ENCODE assay signal across 10 cellular contexts in the genomic region with DNA sequence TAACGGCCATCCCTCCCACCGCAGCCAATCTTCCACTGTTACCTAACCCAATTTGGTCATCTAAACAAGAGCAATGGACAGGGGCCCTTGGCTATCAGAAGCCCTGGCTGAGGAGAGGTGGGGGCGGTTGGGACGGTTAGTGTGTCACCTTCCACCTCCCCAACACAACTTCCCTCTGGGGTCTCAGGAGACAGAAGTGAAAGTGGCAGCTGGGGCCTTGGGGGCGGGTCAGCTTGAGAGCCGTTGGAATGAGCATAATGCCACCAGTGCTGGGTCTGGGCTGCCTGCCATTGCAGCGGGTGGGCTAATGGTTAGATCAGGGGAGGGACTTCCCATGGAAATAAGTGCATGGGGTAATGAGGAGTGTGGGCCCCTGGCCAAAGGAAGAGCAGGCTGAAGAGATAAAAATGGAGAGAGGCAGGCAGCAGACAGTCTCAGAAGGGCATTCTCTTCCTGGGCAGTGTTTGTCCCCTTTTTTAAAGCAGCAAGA. TPM values are rescaled to one million over a fixed set of nuclear protein-coding genes. Genes with fewer than 3 reads are reported as not detected.
DNase-seq lines count a peak whose midpoint lies in the region; ATAC-seq and TF ChIP-seq lines count a peak whose summit lies in the region.
"Had no signal": no experiment of that assay in that cellular context is flagged by ENCODE, and none has a peak within 500 bp of the region (broad histone marks: within the 10 kb centered on the region; RNA-seq: fewer than 3 reads in every experiment).

No MANE protein-coding gene starts in this region.

- intact Hi-C loops in adrenal gland (cut with DNase I): no loop called here

- no peaks in the 10 kb centered on the region for H3K27me3 ChIP-seq in adrenal gland
- no peaks in the 10 kb centered on the region for H3K27me3 ChIP-seq in muscle layer of duodenum (ENCODE audit: low read depth, low read length)
- no peaks in the 10 kb centered on the region for H3K27me3 ChIP-seq in SJCRH30

- H3K36me3 ChIP-seq in adrenal gland (replicated peaks in 1 of 2): no peaks in the 10 kb centered on the region
- peaks cover 0 to 9% of the 10 kb centered on the region in 2 donors for H3K36me3 ChIP-seq in muscle layer of duodenum (ENCODE audit: control insufficient read depth in 1 of 2, insufficient read depth in 2 of 2, low read length in 2 of 2)
- H3K36me3 ChIP-seq in SJCRH30: no peaks in the 10 kb centered on the region

- no peak for TF ChIP-seq POLR2A in adrenal gland (IDR thresholded peaks at IDR 0.05)

- H3K27ac ChIP-seq in adrenal gland (peak overlapping the region; percentile 53 to 100 (median 77)), muscle layer of duodenum (ENCODE audit: low read length) (peak overlapping the region; percentile 57), SJCRH30 (no peak overlapping the region)

- H3K4me1 ChIP-seq in adrenal gland (replicated peaks in 1 of 2) (peaks cover 98 to 100% of the 10 kb centered on the region in 2 donors), muscle layer of duodenum (ENCODE audit: control insufficient read depth in 1 of 2, insufficient read depth in 2 of 2, low read length in 2 of 2) (peaks cover 90 to 100% of the 10 kb centered on the region in 2 donors), SJCRH30 (peaks cover 80% of the 10 kb centered on the region)

- WGBS in adrenal gland, 4 donors: 29 to 40% (median 35%) methylated on average over 5 to 7 of the region's 7 CpGs

- no peak for ATAC-seq in activated CD4-positive, CD25-positive, alpha-beta regulatory T cell treated with anti-CD3 and anti-CD28 coated beads, Interleukin-2, amount 50 U/mL, for 24 hours

- H3K4me3 ChIP-seq in adrenal gland (peak overlapping the region in 1 of 4 donors; percentile 39), muscle layer of duodenum (ENCODE audit: low read depth in 1 of 2, low read length in 2 of 2) (peak overlapping the region; percentile 13 to 15), SJCRH30 (no peak overlapping the region)

- no peak for TF ChIP-seq CTCF in adrenal gland (IDR thresholded peaks at IDR 0.05)

- H3K9me3 ChIP-seq in adrenal gland (replicated peaks in 1 of 3): no peaks in the 10 kb centered on the region
- no peaks in the 10 kb centered on the region for H3K9me3 ChIP-seq in muscle layer of duodenum (ENCODE audit: control insufficient read depth in 1 of 2, low read length in 2 of 2)
- H3K9me3 ChIP-seq in SJCRH30 (replicated peaks): no peaks in the 10 kb centered on the region

- DNase-seq in C1 segment of cervical spinal cord (lab: John Stamatoyannopoulos, UW): peak in 8 of 14 donors; percentile 26 to 64 (median 50)
- DNase-seq in HUDEP-2 (lab: John Stamatoyannopoulos, UW; ENCODE audit: unreplicated experiment in 76 of 76): peak in 54 of 76 experiments; percentile 14 to 82 (median 44)
- DNase-seq in adrenal gland: peak; percentile 50 to 83 (median 68)
- DNase-seq in SJCRH30: no peak
- DNase-seq in putamen (ENCODE audit: low spot score): no peak
- no peak for DNase-seq in hepatic stellate cell (ENCODE audit: low spot score)
- DNase-seq: central memory CD4-positive, alpha-beta T cell; NCI-H1105 treated with DMSO at 0.1 percent for 48 hours had no signal

RNA-seq across cellular contexts. Expression of a gene that starts 7.9 kb away (rescaled TPM):
- 10 to 100 TPM; 28.1 to 89.9 (median 74.6) TPM for total RNA-seq in adrenal gland
- polyA plus RNA-seq in adrenal gland: 10 to 100 TPM; 29.1 to 37.4 (median 35.3) TPM
- total RNA-seq in SJCRH30 (2014; rRNA removed; shearing (Covaris generic)): 10.0 and 13.3 TPM in 2 replicates

Comparison
In these comparisons a context has a peak if more than half of its experiments do, and no peak if none do; other contexts are left out.
1. DNase-seq: peak in C1 segment of cervical spinal cord (8 of 14), HUDEP-2 (54 of 76) and adrenal gland (7 of 7); none in SJCRH30 (0 of 2), putamen (single experiment) and hepatic stellate cell (single experiment).